Comparison of ENCODE assay signal across 1 cellular context in the genomic region with DNA sequence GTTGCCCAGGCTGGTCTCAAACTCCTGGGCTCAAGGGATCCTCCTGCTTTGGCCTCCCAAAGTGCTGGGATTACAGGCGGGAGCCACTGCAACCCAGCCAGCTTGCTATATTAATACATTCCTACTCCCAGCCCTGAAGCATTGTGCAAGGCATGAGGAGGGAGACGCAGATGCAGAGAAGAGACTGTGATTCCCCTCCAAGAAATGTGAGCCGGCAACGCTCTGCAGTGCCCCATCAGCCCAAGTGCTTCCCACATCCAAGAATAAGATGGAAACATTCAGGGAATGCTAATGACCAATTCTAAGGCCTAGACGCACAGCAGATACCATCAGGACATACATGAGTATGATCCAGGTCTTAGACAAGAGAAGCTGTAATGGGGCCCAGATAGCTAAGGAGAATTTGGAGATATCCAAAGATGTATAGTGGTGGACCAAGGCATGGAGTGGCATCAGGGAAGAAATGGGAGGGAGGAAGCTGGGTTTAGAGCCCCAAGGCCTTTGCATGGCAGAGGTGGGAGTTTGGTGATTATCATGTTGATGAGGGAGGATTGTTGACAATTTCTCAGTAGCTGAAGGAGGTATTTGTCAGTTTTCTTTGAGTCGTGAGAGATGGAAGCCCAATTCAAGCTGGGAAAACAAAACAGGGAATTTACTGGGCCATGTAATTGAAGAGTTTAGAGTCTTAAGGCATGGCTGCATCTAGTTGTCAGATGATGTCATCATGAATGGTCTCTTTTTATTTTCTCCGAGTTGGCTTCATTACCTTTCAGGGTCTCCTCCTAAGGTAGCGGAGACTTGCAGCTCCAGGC.
TF ChIP-seq lines count a peak whose summit lies in the region.

No MANE protein-coding gene starts in this region.

TF ChIP-seq in H1, 55 proteins besides CTCF, POLR2A, EP300 and RAD21:
- no peak for TF ChIP-seq GTF2F1 (IDR thresholded peaks at IDR 0.05; ENCODE audit: borderline replicate concordance, low read depth, low read length)
- TF ChIP-seq SP4 (IDR thresholded peaks at IDR 0.05; ENCODE audit: low read length), result no peak
- no peak for TF ChIP-seq FOSL1 (IDR thresholded peaks at IDR 0.05; ENCODE audit: insufficient read depth, low read depth, low read length)
- TF ChIP-seq SRF (IDR thresholded peaks at IDR 0.05; ENCODE audit: low read depth, low read length), result no peak
- no peak for TF ChIP-seq ZNF274 (IDR thresholded peaks at IDR 0.05; ENCODE audit: borderline replicate concordance, extremely low read depth, low read length)
- no peak for TF ChIP-seq ATF3 (IDR thresholded peaks at IDR 0.05; ENCODE audit: insufficient read depth, low read depth, low read length)
TF ChIP-seq in H1: peak in this region for 0.
